In the genomic region with DNA sequence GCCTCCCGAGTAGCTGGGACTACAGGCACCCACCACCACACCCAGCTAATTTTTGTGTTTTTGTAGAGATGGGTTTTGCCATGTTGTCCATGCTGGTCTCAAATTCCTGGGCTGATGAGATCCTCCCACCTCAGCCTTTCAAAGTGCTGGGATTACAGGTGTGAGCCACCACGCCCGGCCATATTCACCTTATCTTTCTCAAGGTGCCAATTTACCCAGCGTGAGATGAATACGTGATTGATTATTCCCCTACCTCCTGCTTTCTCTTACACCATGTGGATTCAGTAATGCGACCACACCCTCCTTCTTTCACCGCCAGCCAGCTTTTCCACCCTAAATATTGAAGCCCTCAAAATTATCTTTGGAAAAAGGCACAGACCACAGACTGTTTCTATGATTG, we compare ENCODE assay signal across 8 cellular contexts. TPM values are rescaled to one million over a fixed set of nuclear protein-coding genes. Genes with fewer than 3 reads are reported as not detected.
"Had no signal": no experiment of that assay in that cellular context is flagged by ENCODE, and none has a peak within 500 bp of the region (broad histone marks: within the 10 kb centered on the region; RNA-seq: fewer than 3 reads in every experiment).

No MANE protein-coding gene starts in this region.

RNA-seq across cellular contexts. Expression of a gene that starts 29.8 kb away (rescaled TPM):
- total RNA-seq: HT1080, K562, OCI-LY7, SK-MEL-5, T-cell had no signal
- polyA plus RNA-seq: IgD-negative memory B cell, K562 had no signal

RNA-seq across cellular contexts. Expression of a gene that starts 31.4 kb away (rescaled TPM):
- total RNA-seq: HT1080, K562, M059J, OCI-LY7, PC-3, SK-MEL-5, T-cell had no signal
- polyA plus RNA-seq: IgD-negative memory B cell had no signal
